ENCODE assay signal across 18 cellular contexts in genomic region chr9:3585616-3586015, GRCh38.
"Had no signal": no experiment of that assay in that cellular context is flagged by ENCODE, and none has a peak within 500 bp of the region (broad histone marks: within the 10 kb centered on the region; RNA-seq: fewer than 3 reads in every experiment).

No MANE protein-coding gene starts in this region.

- H3K36me3 ChIP-seq: adrenal gland, heart right ventricle, left lung, ovary, suprapubic skin, upper lobe of right lung had no signal

- ATAC-seq: activated CD8-positive, alpha-beta T cell treated with anti-CD3 and anti-CD28 coated beads for 36 hours; activated T-cell treated with anti-CD3 and anti-CD28 coated beads, Interleukin-2, amount 50 U/mL, for 72 hours; heart right ventricle; left lung; upper lobe of right lung had no signal

- H3K27ac ChIP-seq: adrenal gland, heart right ventricle, left lung, neural progenitor cell, ovary, suprapubic skin, upper lobe of right lung had no signal

- H3K4me1 ChIP-seq: adrenal gland, heart right ventricle, left lung, neural progenitor cell, suprapubic skin, upper lobe of right lung had no signal

- DNase-seq: activated CD4-positive, alpha-beta T cell treated with anti-CD3 and anti-CD28 coated beads for 1 hour; activated CD8-positive, alpha-beta memory T cell treated with anti-CD3 and anti-CD28 coated beads, Interleukin-2, amount 50 U/mL, for 4 hours; activated CD8-positive, alpha-beta T cell treated with anti-CD3 and anti-CD28 coated beads for 36 hours; activated T-cell treated with anti-CD3 and anti-CD28 coated beads, Interleukin-2, amount 50 U/mL, for 72 hours; adrenal gland; central memory CD4-positive, alpha-beta T cell; cortex of kidney; effector memory CD4-positive, alpha-beta T cell; heart right ventricle; islet precursor cell; left lung; mesenchymal stem cell; ovary; stimulated activated CD4-positive, alpha-beta T cell treated with anti-CD3 and anti-CD28 coated beads, Interleukin-2, amount 100 ng/mL, for 48 hours; stimulated activated naive CD4-positive, alpha-beta T cell treated with Interleukin-2 at 50 U/mL for 16 hours; upper lobe of right lung had no signal

- H3K9me3 ChIP-seq: ovary had no signal

- H3K4me3 ChIP-seq: adrenal gland, heart right ventricle, left lung, neural progenitor cell, ovary, suprapubic skin, upper lobe of right lung had no signal

- H3K27me3 ChIP-seq: adrenal gland, heart right ventricle, left lung, neural progenitor cell, ovary, suprapubic skin, upper lobe of right lung had no signal
